8 cellular contexts compared by ENCODE assay signal in the genomic region with DNA sequence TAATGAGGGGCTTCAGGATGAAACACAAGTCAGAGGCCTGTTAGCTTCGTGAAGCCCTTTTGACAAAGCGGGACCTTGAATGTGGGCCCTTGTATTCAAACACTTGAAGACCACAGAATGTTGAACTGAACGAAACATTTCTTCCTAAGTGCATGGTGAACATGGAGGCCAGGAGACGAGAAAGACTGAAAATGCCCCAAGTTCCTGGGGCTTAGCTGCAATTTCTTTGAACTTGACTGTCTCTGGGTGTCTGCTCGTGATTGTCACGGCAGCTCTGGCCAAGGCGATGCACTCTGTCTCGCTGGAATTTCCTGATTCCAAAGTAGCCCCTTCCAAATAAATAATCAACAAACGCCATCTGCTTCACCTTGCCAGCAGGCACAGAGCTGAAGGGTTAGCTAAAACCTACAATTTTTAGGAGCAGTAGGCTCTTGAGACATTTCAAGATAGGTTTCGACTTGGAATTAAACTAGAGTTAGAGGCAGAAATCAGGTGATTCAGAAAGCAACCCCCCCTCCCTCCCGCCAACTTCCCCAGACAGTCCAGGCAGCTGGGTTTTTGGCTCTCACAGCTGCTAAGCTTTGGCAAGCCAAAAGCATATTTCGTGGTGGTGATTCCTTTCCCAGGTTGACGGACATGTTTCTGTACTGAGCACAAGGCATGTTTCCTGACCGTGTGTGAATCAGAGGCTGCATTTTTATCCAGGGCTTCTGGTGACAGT. TPM values are rescaled to one million over a fixed set of nuclear protein-coding genes. Genes with fewer than 3 reads are reported as not detected.
DNase-seq lines count a peak whose midpoint lies in the region; ATAC-seq and TF ChIP-seq lines count a peak whose summit lies in the region.

No MANE protein-coding gene starts in this region.

- no peak for ATAC-seq in activated T-helper 17 cell treated with anti-CD3 and anti-CD28 coated beads, Interleukin-2, amount 50 U/mL, for 72 hours (replicated peaks)
- ATAC-seq in heart left ventricle, result peak; percentile 7 to 45 (median 28)
- no peak for ATAC-seq in HG03095 (IDR thresholded peaks at IDR 0.05; ENCODE audit: unreplicated experiment)
- ATAC-seq in HG03039 (IDR thresholded peaks at IDR 0.05; ENCODE audit: unreplicated experiment), result no peak

- peak overlapping the region; percentile 81 for H3K4me3 Mint-ChIP-seq in activated T-helper 17 cell treated with anti-CD3 and anti-CD28 coated beads, Interleukin-2, amount 50 U/mL, for 72 hours

- no peak for TF ChIP-seq CTCF in heart left ventricle (IDR thresholded peaks at IDR 0.05)

- no peak overlapping the region for H3K4me3 ChIP-seq in BLaER1
- H3K4me3 ChIP-seq in Karpas-422 (ENCODE audit: low read length), result no peak overlapping the region
- no peak overlapping the region for H3K4me3 ChIP-seq in heart left ventricle
- no peak overlapping the region for H3K4me3 ChIP-seq in HAP-1

- no peaks in the 10 kb centered on the region for H3K36me3 ChIP-seq in BLaER1
- H3K36me3 ChIP-seq in Karpas-422 (ENCODE audit: insufficient read depth, low read length), result no peaks in the 10 kb centered on the region
- no peaks in the 10 kb centered on the region for H3K36me3 ChIP-seq in heart left ventricle
- H3K36me3 ChIP-seq in HAP-1 (replicated peaks), result no peaks in the 10 kb centered on the region

- H4K20me1 ChIP-seq in BLaER1, result no peaks in the 10 kb centered on the region
- no peaks in the 10 kb centered on the region for H4K20me1 ChIP-seq in Karpas-422 (ENCODE audit: insufficient read depth, low read depth, low read length)

- no peaks in the 10 kb centered on the region for H3K27me3 ChIP-seq in BLaER1
- no peaks in the 10 kb centered on the region for H3K27me3 ChIP-seq in Karpas-422 (ENCODE audit: low read length)
- H3K27me3 ChIP-seq in heart left ventricle, result no peaks in the 10 kb centered on the region
- H3K27me3 ChIP-seq in HAP-1 (ENCODE audit: low read depth), result no peaks in the 10 kb centered on the region

- H3K36me3 Mint-ChIP-seq in activated T-helper 17 cell treated with anti-CD3 and anti-CD28 coated beads, Interleukin-2, amount 50 U/mL, for 72 hours (ENCODE audit: low read depth), result no peaks in the 10 kb centered on the region

- H3K4me1 Mint-ChIP-seq in activated T-helper 17 cell treated with anti-CD3 and anti-CD28 coated beads, Interleukin-2, amount 50 U/mL, for 72 hours, result peaks cover 49% of the 10 kb centered on the region

- H3K4me1 ChIP-seq in BLaER1, result peaks cover 86% of the 10 kb centered on the region
- H3K4me1 ChIP-seq in Karpas-422 (ENCODE audit: low read length), result peaks cover 50% of the 10 kb centered on the region
- peaks cover 46 to 97% (median 90%) of the 10 kb centered on the region in 12 donors for H3K4me1 ChIP-seq in heart left ventricle
- H3K4me1 ChIP-seq in HAP-1, result peaks cover 67% of the 10 kb centered on the region

- H3K9ac ChIP-seq in BLaER1 (peak overlapping the region; percentile 76), Karpas-422 (ENCODE audit: low read length) (peak overlapping the region; percentile 74)

- DNase-seq in Karpas-422, result no peak
- peak in 4 of 5 donors; percentile 76 to 82 (median 78) for DNase-seq in heart left ventricle
- peak; percentile 48 for DNase-seq in retina
- DNase-seq in HAP-1 (ENCODE audit: low spot score in 2 of 2), result no peak

- no peaks in the 10 kb centered on the region for H3K79me2 ChIP-seq in Karpas-422 (ENCODE audit: low read length)

- no peaks in the 10 kb centered on the region for H3K27me3 Mint-ChIP-seq in activated T-helper 17 cell treated with anti-CD3 and anti-CD28 coated beads, Interleukin-2, amount 50 U/mL, for 72 hours

- H3K4me2 ChIP-seq in BLaER1 (peak overlapping the region; percentile 93), Karpas-422 (ENCODE audit: low read depth, low read length, poor library complexity, severe bottlenecking) (no peak overlapping the region)

- peak overlapping the region; percentile 12 for H3K27ac Mint-ChIP-seq in activated T-helper 17 cell treated with anti-CD3 and anti-CD28 coated beads, Interleukin-2, amount 50 U/mL, for 72 hours

- intact Hi-C loops in heart left ventricle (cut with DNase I), result loop anchor here in 4 of 10 donors (2.0 to 5.0 kb wide), 3 partner anchors 13 to 85 kb away; a partner anchor contains a TSS

- in situ Hi-C loops in HAP-1 (cut with MboI; ENCODE audit: low sequenced_read_pairs), result no loop called here

- H3K27ac ChIP-seq in BLaER1, result peak overlapping the region; percentile 90
- H3K27ac ChIP-seq in Karpas-422 (ENCODE audit: low read length), result peak overlapping the region; percentile 95
- peak overlapping the region; percentile 92 to 99 (median 97) for H3K27ac ChIP-seq in heart left ventricle

- no peaks in the 10 kb centered on the region for H3K9me3 Mint-ChIP-seq in activated T-helper 17 cell treated with anti-CD3 and anti-CD28 coated beads, Interleukin-2, amount 50 U/mL, for 72 hours

- TF ChIP-seq POLR2A in heart left ventricle (IDR thresholded peaks at IDR 0.05), result no peak

- no peaks in the 10 kb centered on the region for H3K9me2 ChIP-seq in Karpas-422 (replicated peaks; ENCODE audit: insufficient read depth, low read length)

- peak overlapping the region; percentile 87 for H2AFZ ChIP-seq in Karpas-422 (ENCODE audit: low read length)

- 12 to 18% (median 17%) methylated on average over 14 of the region's 14 CpGs for WGBS in heart left ventricle, 4 donors

- no peaks in the 10 kb centered on the region for H3K9me3 ChIP-seq in BLaER1
- no peaks in the 10 kb centered on the region for H3K9me3 ChIP-seq in Karpas-422 (ENCODE audit: low read length)
- no peaks in the 10 kb centered on the region for H3K9me3 ChIP-seq in heart left ventricle
- H3K9me3 ChIP-seq in HAP-1, result no peaks in the 10 kb centered on the region

RNA-seq across cellular contexts. Expression of a gene that starts 13.5 kb away (rescaled TPM):
- total RNA-seq in Karpas-422 (2014; rRNA removed; shearing (Covaris generic); ENCODE audit: low replicate concordance), result 11.8 and 22.2 TPM in 2 replicates
- total RNA-seq in activated T-helper 17 cell treated with anti-CD3 and anti-CD28 coated beads, Interleukin-2, amount 50 U/mL, for 72 hours, result 10 to 100 TPM; 14.2 to 25.5 TPM
- 10 to 100 TPM; 31.7 to 59.2 (median 36.7) TPM for total RNA-seq in heart left ventricle
- polyA plus RNA-seq in heart left ventricle, result 10 to 100 TPM in 1 of 2 donors, 1 to 10 TPM in 1; 7.5 to 24.4 TPM

RNA-seq across cellular contexts. Expression of a gene that starts 56.1 kb away (rescaled TPM):
- total RNA-seq in Karpas-422 (2014; rRNA removed; shearing (Covaris generic); ENCODE audit: low replicate concordance), result 34.0 and 47.0 TPM in 2 replicates
- 10 to 100 TPM in 1 of 2 donors, 1 to 10 TPM in 1; 8.5 to 11.8 TPM for total RNA-seq in activated T-helper 17 cell treated with anti-CD3 and anti-CD28 coated beads, Interleukin-2, amount 50 U/mL, for 72 hours
- 10 to 100 TPM; 44.5 to 85.9 (median 66.7) TPM for total RNA-seq in heart left ventricle
- 10 to 100 TPM; 10.9 to 27.0 TPM for polyA plus RNA-seq in heart left ventricle

Comparison
In these comparisons a context has a peak if more than half of its experiments do, and no peak if none do; other contexts are left out.
1. DNase-seq: peak in heart left ventricle (4 of 5) and retina (single experiment); none in Karpas-422 (single experiment) and HAP-1 (0 of 2).
2. ATAC-seq: peak in heart left ventricle (4 of 4); none in activated T-helper 17 cell treated with anti-CD3 and anti-CD28 coated beads, Interleukin-2, amount 50 U/mL, for 72 hours (single experiment), HG03095 (single experiment) and HG03039 (single experiment).
3. Peak in every context shown above with its lines, with median percentiles within 50 percentile points of each other: H3K27ac ChIP-seq.